8 cellular contexts compared by ENCODE assay signal in genomic region chr1:166947398-166948043, GRCh38.
DNase-seq lines count a peak whose midpoint lies in the region; ATAC-seq and TF ChIP-seq lines count a peak whose summit lies in the region.

No MANE protein-coding gene starts in this region.

- H3K27ac ChIP-seq in caudate nucleus (ENCODE audit: low read depth, low read length) (peak overlapping the region; percentile 93), layer of hippocampus (ENCODE audit: low read depth, low read length) (peak overlapping the region; percentile 87)

- no peak overlapping the region for H3K27ac Mint-ChIP-seq in stimulated activated naive CD8-positive, alpha-beta T cell treated with anti-CD3 and anti-CD28 coated beads, Interleukin-15, amount 100 ng/mL, for 72 hours

- no peaks in the 10 kb centered on the region for H3K9me3 Mint-ChIP-seq in stimulated activated naive CD8-positive, alpha-beta T cell treated with anti-CD3 and anti-CD28 coated beads, Interleukin-15, amount 100 ng/mL, for 72 hours

- no peaks in the 10 kb centered on the region for H3K27me3 ChIP-seq in layer of hippocampus (ENCODE audit: control insufficient read depth, insufficient read depth, low read length)

- H3K27me3 Mint-ChIP-seq in stimulated activated naive CD8-positive, alpha-beta T cell treated with anti-CD3 and anti-CD28 coated beads, Interleukin-15, amount 100 ng/mL, for 72 hours: peaks cover 42% of the 10 kb centered on the region

- CTCF ChIA-PET in GM10248 (lab: Yijun Ruan, JAX): interaction anchor here (1.1 kb wide), 1 partner anchor 143 kb away, joined by 3 read pairs; the partner anchor contains the start of gene GPA33

- no peak for ATAC-seq in stimulated activated naive CD8-positive, alpha-beta T cell treated with anti-CD3 and anti-CD28 coated beads, Interleukin-15, amount 100 ng/mL, for 72 hours
- ATAC-seq in GM21576 (IDR thresholded peaks at IDR 0.05; ENCODE audit: unreplicated experiment) (no peak), GM21381 (IDR thresholded peaks at IDR 0.05; ENCODE audit: unreplicated experiment) (no peak)

- peak; percentile 44 for DNase-seq in GM10248 (ENCODE audit: extremely low spot score)
- peak; percentile 61 for DNase-seq in NCI-H1105 treated with DMSO at 0.1 percent for 48 hours (lab: John Stamatoyannopoulos, UW)
- peak; percentile 2 to 94 (median 87) for DNase-seq in caudate nucleus (lab: John Stamatoyannopoulos, UW)
- no peak for DNase-seq in stimulated activated naive CD8-positive, alpha-beta T cell treated with anti-CD3 and anti-CD28 coated beads, Interleukin-15, amount 100 ng/mL, for 72 hours
- no peak for DNase-seq in T-helper 9 cell

- TF ChIP-seq CTCF in GM10248 (IDR thresholded peaks at IDR 0.05; ENCODE audit: control extremely low read depth, extremely low read depth, low read depth, missing control alignments): no peak

- H3K4me3 Mint-ChIP-seq in stimulated activated naive CD8-positive, alpha-beta T cell treated with anti-CD3 and anti-CD28 coated beads, Interleukin-15, amount 100 ng/mL, for 72 hours: peak overlapping the region; percentile 59 to 77

- POLR2A ChIA-PET in GM10248 (lab: Yijun Ruan, JAX): no interaction called here

- peaks cover 47% of the 10 kb centered on the region for H3K4me1 Mint-ChIP-seq in stimulated activated naive CD8-positive, alpha-beta T cell treated with anti-CD3 and anti-CD28 coated beads, Interleukin-15, amount 100 ng/mL, for 72 hours

Comparison
In these comparisons a context has a peak if more than half of its experiments do, and no peak if none do; other contexts are left out.
1. DNase-seq: peak in GM10248 (single experiment), NCI-H1105 treated with DMSO at 0.1 percent for 48 hours (single experiment) and caudate nucleus (61 of 61); none in stimulated activated naive CD8-positive, alpha-beta T cell treated with anti-CD3 and anti-CD28 coated beads, Interleukin-15, amount 100 ng/mL, for 72 hours (0 of 2) and T-helper 9 cell (single experiment).